In genomic region chr1:182291584-182292192, GRCh38 we compare ENCODE assay signal across 1 cellular context.
TF ChIP-seq lines count a peak whose summit lies in the region.

No MANE protein-coding gene starts in this region.

TF ChIP-seq in HepG2, 621 proteins besides CTCF, POLR2A, EP300 and RAD21 (continued from another document):
- TF ChIP-seq ZNF609 (CRISPR knock-in tag; IDR thresholded peaks at IDR 0.05; ENCODE audit: borderline replicate concordance) (peak; percentile 75; the same call in 1 of the 2 replicates), MTERF4 (CRISPR knock-in tag; IDR thresholded peaks at IDR 0.05) (no peak), ZNF816 (CRISPR knock-in tag; IDR thresholded peaks at IDR 0.05; ENCODE audit: borderline replicate concordance) (no peak), ZNF839 (CRISPR knock-in tag; IDR thresholded peaks at IDR 0.05; ENCODE audit: borderline replicate concordance) (no peak), BORCS8-MEF2B (CRISPR knock-in tag; IDR thresholded peaks at IDR 0.05) (no peak), ZNF274 (CRISPR knock-in tag; IDR thresholded peaks at IDR 0.05) (no peak), SNRNP70 (IDR thresholded peaks at IDR 0.05; ENCODE audit: low read depth, low read length) (no peak), TAF1 (CRISPR knock-in tag; IDR thresholded peaks at IDR 0.05) (peak; percentile 31), NBN (conservative IDR thresholded peaks at IDR 0.05) (no peak), ZNF788 (CRISPR knock-in tag; IDR thresholded peaks at IDR 0.05; ENCODE audit: borderline replicate concordance) (0 out of 2 replicates have a peak, but pooled peaks have one; percentile 20), ZMYM2 (CRISPR knock-in tag; IDR thresholded peaks at IDR 0.05) (no peak), PHF8 (CRISPR knock-in tag; IDR thresholded peaks at IDR 0.05) (no peak), ZNF543 (CRISPR knock-in tag; IDR thresholded peaks at IDR 0.05) (no peak), ATAD3A (CRISPR knock-in tag; IDR thresholded peaks at IDR 0.05) (no peak), SRSF1 (optimal IDR thresholded peaks at IDR 0.05; ENCODE audit: low read depth, low read length) (no peak), TCF7 (IDR thresholded peaks at IDR 0.05; ENCODE audit: low read depth) (0 out of 2 replicates have a peak, but pooled peaks have one; percentile 44), KLF12 (CRISPR knock-in tag; IDR thresholded peaks at IDR 0.05; ENCODE audit: borderline replicate concordance) (no peak)
